ENCODE assay signal across 23 cellular contexts in the genomic region with DNA sequence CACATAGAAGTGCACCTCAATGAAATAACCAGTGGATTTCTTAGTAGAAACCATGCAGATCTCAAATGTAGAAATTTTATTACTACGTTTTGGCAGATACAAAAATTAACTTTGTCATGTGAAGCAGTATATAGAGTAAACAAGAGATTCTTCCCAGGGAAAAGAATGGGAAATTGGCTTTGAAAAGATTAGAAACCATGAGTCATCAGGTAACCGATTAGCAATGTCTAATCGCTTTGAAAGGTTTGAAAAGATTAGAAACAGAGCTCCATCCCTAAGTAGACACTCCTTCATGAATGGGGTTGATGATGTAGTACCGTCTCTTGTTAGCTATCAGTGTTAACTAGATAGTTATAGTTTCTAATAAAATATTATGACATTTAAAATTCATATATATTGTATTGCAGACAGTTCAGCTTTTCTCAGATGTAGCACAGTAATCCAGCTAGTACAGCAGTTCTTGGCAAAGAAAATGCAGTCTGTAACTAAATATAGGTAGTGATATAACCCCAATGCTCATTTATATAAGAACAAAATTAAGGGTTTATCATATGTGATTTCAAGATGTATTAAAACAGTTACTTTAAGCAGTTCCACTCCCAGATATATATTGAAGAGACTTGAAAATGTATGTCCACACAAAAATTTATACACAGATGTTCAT.
DNase-seq lines count a peak whose midpoint lies in the region; ATAC-seq, FAIRE-seq and TF ChIP-seq lines count a peak whose summit lies in the region.
"Had no signal": no experiment of that assay in that cellular context is flagged by ENCODE, and none has a peak within 500 bp of the region (broad histone marks: within the 10 kb centered on the region; RNA-seq: fewer than 3 reads in every experiment).

No MANE protein-coding gene starts in this region.

- no peak for TF ChIP-seq RAD21 in A549 (conservative IDR thresholded peaks at IDR 0.05 in 1 of 2, IDR thresholded peaks at IDR 0.05 in 1 of 2)

- no peak overlapping the region for H3K56ac ChIP-seq in mesendoderm (ENCODE audit: low read length)

- CTCF ChIA-PET in A549 (lab: Yijun Ruan, JAX), result no interaction called here

- H2AK5ac ChIP-seq in mesendoderm (ENCODE audit: low read length), result no peak overlapping the region

- H3K4me1 ChIP-seq in A549 (peaks cover 6% of the 10 kb centered on the region; the same call in 2 of the 3 replicates), mesendoderm (ENCODE audit: control insufficient read depth, low read depth, low read length) (no peaks in the 10 kb centered on the region)
- H3K4me1 ChIP-seq: BE2C had no signal

- no peak overlapping the region for H3K23ac ChIP-seq in mesendoderm (ENCODE audit: low read length)

- no peak for TF ChIP-seq POLR2A in A549 (IDR thresholded peaks at IDR 0.05; ENCODE audit: low read length)

- no peak for FAIRE-seq in A549 (lab: Jason Lieb, UNC)

- no peak overlapping the region for H3K4me2 ChIP-seq in A549
- no peak overlapping the region for H3K4me2 ChIP-seq in mesendoderm (ENCODE audit: low read length)

- H4K8ac ChIP-seq in mesendoderm (ENCODE audit: low read depth, low read length), result no peak overlapping the region

- H3K27ac ChIP-seq in A549 (no peak overlapping the region), mesendoderm (ENCODE audit: low read depth, low read length) (no peak overlapping the region)

- no peak overlapping the region for H3K9ac ChIP-seq in mesendoderm (ENCODE audit: low read length)

- POLR2A ChIA-PET in A549 (lab: Yijun Ruan, JAX), result no interaction called here

- no peak for TF ChIP-seq EP300 in A549 (IDR thresholded peaks at IDR 0.05)

- no peaks in the 10 kb centered on the region for H3K9me3 ChIP-seq in A549
- H3K9me3 ChIP-seq: BE2C had no signal

- H2BK15ac ChIP-seq in mesendoderm (replicated peaks; ENCODE audit: low read depth), result no peak overlapping the region

- H3K4me3 ChIP-seq in A549 (no peak overlapping the region), epithelial cell of proximal tubule (ENCODE audit: low read depth, low read length) (no peak overlapping the region), mesendoderm (ENCODE audit: low read length) (no peak overlapping the region)

- H3K36me3 ChIP-seq in mesendoderm (ENCODE audit: control insufficient read depth, insufficient read depth, low read length), result no peaks in the 10 kb centered on the region
- H3K36me3 ChIP-seq: BE2C had no signal

- DNase-seq in A549 (ENCODE audit: low read depth in 1 of 2, low spot score in 1 of 2) (no peak), NCI-H82 (lab: John Stamatoyannopoulos, UW) (peak; percentile 90), epithelial cell of proximal tubule (ENCODE audit: low read depth) (peak; percentile 16), mesendoderm (peak; percentile 17), DMS153 (lab: John Stamatoyannopoulos, UW) (no peak), Ammon's horn (ENCODE audit: low spot score) (no peak)
- DNase-seq: 8988T; BE2C; CD4-positive, CD25-positive, alpha-beta regulatory T cell; DMS79; H7; HFFc6; KG1; MV-4-11; NCI-H187; NCI-H2107; NCI-H510A; NCI-H774; PC-3; RPMI8226; SHP77 treated with DMSO at 0.1 percent for 48 hours had no signal

- H2BK120ac ChIP-seq in mesendoderm (ENCODE audit: low read depth, low read length), result no peak overlapping the region

- H2BK5ac ChIP-seq in mesendoderm (ENCODE audit: low read length), result no peak overlapping the region

- peaks cover 2% of the 10 kb centered on the region for H3K79me1 ChIP-seq in mesendoderm (ENCODE audit: low read length)

- no peak for TF ChIP-seq CTCF in A549 (IDR thresholded peaks at IDR 0.05)
- no peak for TF ChIP-seq CTCF in epithelial cell of proximal tubule (conservative IDR thresholded peaks at IDR 0.05; ENCODE audit: low read depth, low read length)

- ATAC-seq in A549, result no peak
- no peak for ATAC-seq in HG02763 (IDR thresholded peaks at IDR 0.05; ENCODE audit: unreplicated experiment)
- no peak for ATAC-seq in HG02970 (IDR thresholded peaks at IDR 0.05; ENCODE audit: low FRiP score, unreplicated experiment)
- ATAC-seq: PC-3 had no signal

- peaks cover 2% of the 10 kb centered on the region for H3K79me2 ChIP-seq in mesendoderm (ENCODE audit: control insufficient read depth, insufficient read depth, low read length)

- H3K27me3 ChIP-seq in mesendoderm (ENCODE audit: insufficient read depth, low read length, poor library complexity), result no peaks in the 10 kb centered on the region
- H3K27me3 ChIP-seq: BE2C had no signal

- no peak overlapping the region for H3K18ac ChIP-seq in mesendoderm (ENCODE audit: low read length)

- H4K5ac ChIP-seq in mesendoderm (ENCODE audit: low read length), result no peak overlapping the region

- 76% methylated on average over 4 of the region's 4 CpGs for WGBS in A549 (ENCODE audit: missing lambda C conversion rate)
- WGBS in mesendoderm (ENCODE audit: extremely low coverage, insufficient coverage, low lambda C conversion rate), result no CpG with 5 or more reads among the region's 4 CpGs

- H3K4ac ChIP-seq in mesendoderm (ENCODE audit: low read depth, low read length), result no peak overlapping the region

TF ChIP-seq in A549, 52 proteins besides CTCF, POLR2A, EP300 and RAD21:
- no peak for TF ChIP-seq FOSL2 (IDR thresholded peaks at IDR 0.05)
- TF ChIP-seq FOSL2 (CRISPR knock-in tag; IDR thresholded peaks at IDR 0.05), result peak; percentile 29; the same call in 1 of the 2 replicates
- no peak for TF ChIP-seq HOXB13 (CRISPR knock-in tag; IDR thresholded peaks at IDR 0.05; ENCODE audit: low read depth)

Comparison
In these comparisons a context has a peak if more than half of its experiments do, and no peak if none do; other contexts are left out.
1. DNase-seq: peak in NCI-H82 (single experiment), epithelial cell of proximal tubule (single experiment) and mesendoderm (single experiment); none in A549 (0 of 2), DMS153 (single experiment) and Ammon's horn (single experiment).